ENCODE assay signal across 23 cellular contexts in genomic region chr10:65751218-65751617, GRCh38.
"Had no signal": no experiment of that assay in that cellular context is flagged by ENCODE, and none has a peak within 500 bp of the region (broad histone marks: within the 10 kb centered on the region; RNA-seq: fewer than 3 reads in every experiment).

No MANE protein-coding gene starts in this region.

- H3K4me2 ChIP-seq: neural progenitor cell had no signal

- H2AFZ ChIP-seq: neural progenitor cell had no signal

- H3K27me3 ChIP-seq: adrenal gland, colonic mucosa, dorsolateral prefrontal cortex, heart left ventricle, neural progenitor cell, testis had no signal

- ATAC-seq: activated T-cell treated with anti-CD3 and anti-CD28 coated beads, Interleukin-2, amount 50 U/mL, for 4 hours; effector memory CD8-positive, alpha-beta T cell; heart left ventricle; naive thymus-derived CD8-positive, alpha-beta T cell had no signal

- H3K4me3 ChIP-seq: adrenal gland, colonic mucosa, dorsolateral prefrontal cortex, heart left ventricle, lung, neural progenitor cell, testis had no signal

- H3K27ac ChIP-seq: adrenal gland, colonic mucosa, dorsolateral prefrontal cortex, heart left ventricle, neural progenitor cell, testis had no signal

- H3K36me3 ChIP-seq: adrenal gland, colonic mucosa, heart left ventricle, neural progenitor cell had no signal

- FAIRE-seq: astrocyte, endothelial cell of umbilical vein, TTC549 had no signal

- H3K9me3 ChIP-seq: adrenal gland, colonic mucosa, heart left ventricle, testis had no signal

- H3K4me1 ChIP-seq: adrenal gland, colonic mucosa, heart left ventricle, neural progenitor cell, testis had no signal

- DNase-seq: activated CD4-positive, alpha-beta T cell treated with anti-CD3 and anti-CD28 coated beads for 1 hour; activated CD8-positive, alpha-beta memory T cell treated with anti-CD3 and anti-CD28 coated beads, Interleukin-2, amount 50 U/mL, for 4 hours; activated naive CD4-positive, alpha-beta T cell; activated T-cell treated with anti-CD3 and anti-CD28 coated beads, Interleukin-2, amount 50 U/mL, for 4 hours; adrenal gland; colonic mucosa; dorsolateral prefrontal cortex; effector memory CD8-positive, alpha-beta T cell; heart left ventricle; islet precursor cell; naive thymus-derived CD8-positive, alpha-beta T cell; posterior cingulate gyrus; retina; stimulated activated CD4-positive, alpha-beta T cell treated with anti-CD3 and anti-CD28 coated beads, Interleukin-2, amount 100 ng/mL, for 48 hours; stimulated activated naive CD4-positive, alpha-beta T cell; T-helper 1 cell; testis; trophoblast cell had no signal
